ENCODE assay signal across 1 cellular context in genomic region chr6:28741363-28741762, GRCh38.
TF ChIP-seq lines count a peak whose summit lies in the region.

No MANE protein-coding gene starts in this region.

TF ChIP-seq in HEK293, 187 proteins besides CTCF, POLR2A, EP300 and RAD21 (continued from another document):
- TF ChIP-seq REST (tag by site-specific recombination; IDR thresholded peaks at IDR 0.05), result no peak
- no peak for TF ChIP-seq KLF10 (tag by site-specific recombination; IDR thresholded peaks at IDR 0.05)
- no peak for TF ChIP-seq ZNF18 (tag by site-specific recombination; IDR thresholded peaks at IDR 0.05)
- TF ChIP-seq PRDM1 (tag by site-specific recombination; IDR thresholded peaks at IDR 0.05), result peak; percentile 83
